ENCODE assay signal across 25 cellular contexts in the genomic region with DNA sequence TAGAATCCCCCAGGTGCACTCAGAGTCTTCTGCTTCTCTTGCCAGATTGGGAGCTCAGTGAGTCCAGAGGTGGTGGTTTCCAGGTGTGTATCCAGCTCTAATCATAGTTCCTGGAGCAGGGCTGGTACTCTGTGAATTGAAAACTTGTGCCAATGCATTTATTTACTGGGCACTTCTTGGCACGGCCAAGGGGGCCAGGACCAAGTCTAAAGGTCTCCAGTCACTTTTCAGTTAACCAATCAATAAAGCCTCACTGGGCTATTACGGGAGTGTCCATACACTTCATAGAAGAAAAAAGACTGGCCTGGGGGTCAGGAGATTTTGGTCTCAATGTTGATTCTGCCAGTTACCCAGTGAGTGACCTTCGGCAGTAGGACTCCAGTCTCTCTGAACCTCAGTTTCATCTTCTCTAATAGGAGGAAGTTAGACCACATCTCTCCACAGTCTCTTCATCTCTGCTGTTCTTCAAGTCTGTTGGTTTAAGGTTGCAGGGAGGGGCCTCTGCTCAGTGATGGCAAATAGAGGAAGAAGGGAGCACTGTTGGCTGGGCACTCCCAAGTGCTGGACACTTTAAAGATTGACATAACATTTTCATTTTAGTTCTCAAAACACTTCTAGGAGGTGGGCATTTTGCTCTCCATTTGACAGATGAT.
DNase-seq lines count a peak whose midpoint lies in the region; ATAC-seq, FAIRE-seq and TF ChIP-seq lines count a peak whose summit lies in the region.
"Had no signal": no experiment of that assay in that cellular context is flagged by ENCODE, and none has a peak within 500 bp of the region (broad histone marks: within the 10 kb centered on the region; RNA-seq: fewer than 3 reads in every experiment).

No MANE protein-coding gene starts in this region.

- H3K27me3 ChIP-seq in Loucy (ENCODE audit: insufficient read depth, low read length, poor library complexity, severe bottlenecking) = no peaks in the 10 kb centered on the region
- H3K27me3 ChIP-seq in small intestine (ENCODE audit: control insufficient read depth in 2 of 2, insufficient read depth in 2 of 2, low read length in 2 of 2) = no peaks in the 10 kb centered on the region
- H3K27me3 ChIP-seq: BLaER1, ovary, vagina had no signal

- H3K4me3 ChIP-seq in Loucy (ENCODE audit: low read length, poor library complexity, severe bottlenecking) = peak overlapping the region; percentile 3
- no peak overlapping the region for H3K4me3 ChIP-seq in small intestine (ENCODE audit: low read depth in 1 of 2, low read length in 2 of 2)
- H3K4me3 ChIP-seq: BLaER1, gastroesophageal sphincter, ovary, thoracic aorta, vagina had no signal

- peak overlapping the region; percentile 54 for H3K4me2 ChIP-seq in Loucy (ENCODE audit: low read depth, low read length, poor library complexity, severe bottlenecking)
- H3K4me2 ChIP-seq: BLaER1 had no signal

- H3K9me3 ChIP-seq in Loucy (ENCODE audit: insufficient read depth, low read depth, low read length) (no peaks in the 10 kb centered on the region), small intestine (ENCODE audit: control insufficient read depth, low read depth) (no peaks in the 10 kb centered on the region)
- H3K9me3 ChIP-seq: BLaER1, gastroesophageal sphincter, ovary, thoracic aorta, vagina had no signal

- no peak overlapping the region for H3K9ac ChIP-seq in Loucy (ENCODE audit: low read depth, low read length, poor library complexity, severe bottlenecking)
- H3K9ac ChIP-seq: BLaER1 had no signal

- peaks cover 56% of the 10 kb centered on the region for H3K4me1 ChIP-seq in Loucy (ENCODE audit: insufficient read depth, low read length, poor library complexity, severe bottlenecking)
- H3K4me1 ChIP-seq in small intestine (ENCODE audit: control insufficient read depth in 2 of 2, insufficient read depth in 1 of 2, low read depth in 1 of 2, low read length in 1 of 2) = peaks cover 2 to 3% of the 10 kb centered on the region in 2 donors
- H3K4me1 ChIP-seq: gastroesophageal sphincter, vagina had no signal

- H2AFZ ChIP-seq in Loucy (ENCODE audit: low read length) = peak overlapping the region; percentile 11; the same call in 1 of the 2 replicates

- WGBS in small intestine, 3 donors = 27 to 65% (median 42%) methylated on average over 3 of the region's 3 CpGs

- DNase-seq in RPMI8226 (peak; percentile 31), small intestine (peak; percentile 47), dermis blood vessel endothelial cell (no peak), cerebellum (ENCODE audit: low spot score) (no peak)
- DNase-seq: activated CD4-positive, alpha-beta T cell treated with anti-CD3 and anti-CD28 coated beads, Interleukin-2, amount 10 ng/mL, durations not matched to agents 24 days and 14 days; activated CD8-positive, alpha-beta memory T cell treated with anti-CD3 and anti-CD28 coated beads for 24 hours; activated naive CD4-positive, alpha-beta T cell treated with anti-CD3 and anti-CD28 coated beads, Interleukin-2, amount 50 U/mL, for 16 hours; activated T-cell treated with anti-CD3 and anti-CD28 coated beads for 4 hours; amniotic stem cell; brain microvascular endothelial cell; EL; hypothalamus; mesenchymal stem cell; NCI-H526 treated with DMSO at 0.1 percent for 48 hours; ovary; stimulated activated CD4-positive, alpha-beta T cell treated with anti-CD3 and anti-CD28 coated beads, Interleukin-1b, Interleukin-23, amount 100 ng/mL, for 48 hours; T-cell had no signal

- ATAC-seq in GM18868 (IDR thresholded peaks at IDR 0.05; ENCODE audit: unreplicated experiment) = peak; percentile 25
- ATAC-seq in GM21367 (IDR thresholded peaks at IDR 0.05; ENCODE audit: unreplicated experiment) = no peak
- ATAC-seq: gastroesophageal sphincter, HCT116, T-cell had no signal

- TF ChIP-seq CTCF in Loucy (conservative IDR thresholded peaks at IDR 0.05; ENCODE audit: low read length) = no peak

- H3F3A ChIP-seq in Loucy (ENCODE audit: low read depth) = no peaks in the 10 kb centered on the region

- no peaks in the 10 kb centered on the region for H3K79me2 ChIP-seq in Loucy (ENCODE audit: insufficient read depth, low read length)

- H4K20me1 ChIP-seq in Loucy (ENCODE audit: insufficient read depth, low read length, poor library complexity, severe bottlenecking) = no peaks in the 10 kb centered on the region
- H4K20me1 ChIP-seq: BLaER1 had no signal

- no peaks in the 10 kb centered on the region for H3K9me2 ChIP-seq in Loucy (replicated peaks; ENCODE audit: low read depth, low read length)

- H3K27ac ChIP-seq in small intestine (ENCODE audit: low read depth in 1 of 2, low read length in 1 of 2) = no peak overlapping the region
- H3K27ac ChIP-seq: BLaER1, brain microvascular endothelial cell, gastroesophageal sphincter, ovary, thoracic aorta, vagina had no signal

- no peaks in the 10 kb centered on the region for H3K36me3 ChIP-seq in Loucy (ENCODE audit: insufficient read depth, low read length)
- H3K36me3 ChIP-seq in small intestine (ENCODE audit: control insufficient read depth in 2 of 2, insufficient read depth in 2 of 2, low read length in 2 of 2) = no peaks in the 10 kb centered on the region
- H3K36me3 ChIP-seq: BLaER1, brain microvascular endothelial cell, gastroesophageal sphincter, ovary, thoracic aorta, vagina had no signal

- no peak for FAIRE-seq in small intestine (lab: Jason Lieb, UNC)

Comparison
In these comparisons a context has a peak if more than half of its experiments do, and no peak if none do; other contexts are left out.
1. DNase-seq: peak in RPMI8226 (single experiment) and small intestine (single experiment); none in dermis blood vessel endothelial cell (single experiment) and cerebellum (single experiment).